8 cellular contexts compared by ENCODE assay signal in the genomic region with DNA sequence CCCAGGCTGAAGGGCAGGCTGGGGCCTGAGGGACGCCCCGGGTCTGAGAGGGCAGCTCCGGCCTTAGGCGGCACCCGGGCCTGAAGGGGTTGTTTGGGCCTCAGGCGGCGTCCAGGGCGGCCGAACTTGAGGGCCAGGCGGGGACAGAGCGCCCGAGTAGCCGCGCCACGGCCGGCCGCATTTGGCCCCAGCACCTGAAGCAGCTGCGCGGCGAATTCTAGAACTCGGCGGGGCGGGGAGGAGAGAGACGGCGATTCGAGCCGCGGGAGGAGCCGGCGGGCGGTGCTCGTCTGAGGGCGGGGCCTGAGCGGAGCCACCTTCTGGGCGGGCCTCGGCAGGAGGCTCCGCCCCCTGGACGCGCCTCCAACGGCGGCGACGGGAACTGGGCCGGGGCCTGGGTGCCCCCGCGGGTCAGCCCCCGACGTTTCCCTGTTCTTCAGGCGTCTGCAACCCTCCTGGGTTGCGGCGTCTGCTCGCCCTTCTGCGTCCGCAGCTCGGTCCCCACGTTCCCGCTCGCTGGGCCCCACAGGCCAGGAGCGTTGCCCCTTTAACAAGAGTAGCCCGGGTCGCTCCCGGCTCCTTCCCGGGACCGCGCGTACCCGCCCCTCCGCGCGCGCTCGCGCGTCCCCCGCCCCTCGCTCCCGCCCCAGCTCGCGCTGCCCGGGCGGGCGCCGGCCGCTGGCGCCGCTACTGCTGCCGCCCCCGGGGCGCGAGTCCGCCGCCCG. TPM values are rescaled to one million over a fixed set of nuclear protein-coding genes. Genes with fewer than 3 reads are reported as not detected.
DNase-seq lines count a peak whose midpoint lies in the region; ATAC-seq and TF ChIP-seq lines count a peak whose summit lies in the region.

A gene with protein sequence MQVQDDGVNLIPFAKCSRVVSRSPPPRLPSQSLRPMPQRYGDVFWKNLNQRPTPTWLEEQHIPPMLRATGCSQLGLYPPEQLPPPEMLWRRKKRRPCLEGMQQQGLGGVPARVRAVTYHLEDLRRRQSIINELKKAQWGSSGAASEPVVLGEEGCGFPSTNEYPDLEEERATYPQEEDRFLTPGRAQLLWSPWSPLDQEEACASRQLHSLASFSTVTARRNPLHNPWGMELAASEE (minus strand): TSS at position 221 of the 725 bp plus-strand sequence. CDS start 3,085 bp downstream, outside the sequence.
A gene (plus strand): TSS at position 649 of the 725 bp plus-strand sequence. CDS start 2,297 bp downstream, outside the sequence.

- peak; percentile 68 for ATAC-seq in GM21360 (IDR thresholded peaks at IDR 0.05; ENCODE audit: unreplicated experiment)

- H3K27me3 ChIP-seq in OCI-LY1 (ENCODE audit: insufficient read depth, low read length), result no peaks in the 10 kb centered on the region
- H3K27me3 ChIP-seq in mucosa of rectum (ENCODE audit: control insufficient read depth in 2 of 2, insufficient read depth in 2 of 2, low read length in 2 of 2), result no peaks in the 10 kb centered on the region

- no peak within 1 kb of the TSS for H2AFZ ChIP-seq in OCI-LY1 (ENCODE audit: low read length)

- no peaks in the 10 kb centered on the region for H3K9me3 ChIP-seq in OCI-LY1 (ENCODE audit: low read length)
- H3K9me3 ChIP-seq in mucosa of rectum (ENCODE audit: control insufficient read depth in 2 of 2, low read length in 2 of 2), result no peaks in the 10 kb centered on the region

- H3K79me2 ChIP-seq in OCI-LY1 (ENCODE audit: insufficient read depth, low read length), result no peaks in the 10 kb centered on the region

- peak within 1 kb of the TSS; percentile 27 for H3K27ac ChIP-seq in OCI-LY1 (ENCODE audit: low read depth, low read length, poor library complexity, severe bottlenecking)
- peak within 1 kb of the TSS; percentile 71 for H3K27ac ChIP-seq in epithelial cell of prostate
- peak within 1 kb of the TSS; percentile 87 to 90 for H3K27ac ChIP-seq in mucosa of rectum (ENCODE audit: low read depth in 2 of 2, low read length in 2 of 2)

- peak within 1 kb of the TSS; percentile 93 for H3K4me2 ChIP-seq in OCI-LY1 (ENCODE audit: low read length)

- H4K20me1 ChIP-seq in OCI-LY1 (ENCODE audit: insufficient read depth, low read length), result no peaks in the 10 kb centered on the region

- H3K4me1 ChIP-seq in OCI-LY1 (ENCODE audit: insufficient read depth, low read length, severe bottlenecking), result peaks cover 21% of the 10 kb centered on the region
- peaks cover 22 to 25% of the 10 kb centered on the region in 2 donors for H3K4me1 ChIP-seq in mucosa of rectum (ENCODE audit: control insufficient read depth in 2 of 2, insufficient read depth in 2 of 2, low read length in 2 of 2)

- H3K9ac ChIP-seq in OCI-LY1 (ENCODE audit: low read length) (peak within 1 kb of the TSS; percentile 96), mucosa of rectum (ENCODE audit: low read depth in 1 of 2, low read length in 2 of 2) (peak within 1 kb of the TSS; percentile 90)

- no peaks in the 10 kb centered on the region for H3K9me2 ChIP-seq in OCI-LY1 (ENCODE audit: low read depth, low read length)

- no peak for TF ChIP-seq CTCF in OCI-LY1 (IDR thresholded peaks at IDR 0.05; ENCODE audit: low read length)

- no peaks in the 10 kb centered on the region for H3F3A ChIP-seq in OCI-LY1 (ENCODE audit: insufficient read depth, low read length)

- H3K4me3 ChIP-seq in OCI-LY1 (ENCODE audit: low read depth, low read length, poor library complexity, severe bottlenecking), result peak within 1 kb of the TSS; percentile 96
- peak within 1 kb of the TSS; percentile 93 to 98 for H3K4me3 ChIP-seq in mucosa of rectum (ENCODE audit: low read length in 2 of 2)

- DNase-seq in Caki2 (ENCODE audit: low read depth) (peak; percentile 89), HT-29 (ENCODE audit: low spot score) (peak; percentile 85), activated T-cell treated with anti-CD3 and anti-CD28 coated beads for 4 hours (peak; percentile 83), epithelial cell of prostate (ENCODE audit: low read depth, low spot score) (peak; percentile 52)
- DNase-seq in stimulated activated CD8-positive, alpha-beta memory T cell treated with anti-CD3 and anti-CD28 coated beads, Interleukin-4, amount 100 ng/mL, for 4 hours (ENCODE audit: low read depth in 2 of 2, low spot score in 1 of 2), result peak; percentile 77 to 80

- in situ Hi-C loops in Caki2 (cut with HindIII; ENCODE audit: low pct_unique_long_range_greater_than_20kb, low sequenced_read_pairs), result no loop called here

- peaks cover 6% of the 10 kb centered on the region; the same call in 1 of the 2 replicates for H3K36me3 ChIP-seq in OCI-LY1 (ENCODE audit: insufficient read depth, low read length)
- peaks cover 19 to 20% of the 10 kb centered on the region in 2 donors for H3K36me3 ChIP-seq in mucosa of rectum (ENCODE audit: control insufficient read depth in 2 of 2, insufficient read depth in 2 of 2, low read length in 2 of 2)

RNA-seq across cellular contexts. Expression of the first gene that starts in this region (rescaled TPM):
- total RNA-seq in Caki2 (2014; rRNA removed; shearing (Covaris generic); ENCODE audit: low replicate concordance), result 0.72 and 3.3 TPM in 2 replicates
- total RNA-seq in HT-29 (2014; rRNA removed; shearing (Covaris generic)), result 0.13 and 0.81 TPM in 2 replicates

RNA-seq across cellular contexts. Expression of the second gene that starts in this region (rescaled TPM):
- total RNA-seq in Caki2 (2014; rRNA removed; shearing (Covaris generic); ENCODE audit: low replicate concordance), result 14.1 and 44.0 TPM in 2 replicates
- 75.3 and 83.6 TPM in 2 replicates for total RNA-seq in HT-29 (2014; rRNA removed; shearing (Covaris generic))

Comparison
In these comparisons a context has a peak if more than half of its experiments do, and no peak if none do; other contexts are left out.
1. Peak in every context shown above with its lines: DNase-seq, ATAC-seq, H3K4me3 ChIP-seq and H3K27ac ChIP-seq.
2. H3K27ac ChIP-seq: peak in every context shown above with its lines; median percentile 88 in mucosa of rectum; 71 in epithelial cell of prostate; 27 in OCI-LY1.